8 cellular contexts compared by ENCODE assay signal in genomic region chr10:96287392-96288105, GRCh38. TPM values are rescaled to one million over a fixed set of nuclear protein-coding genes. Genes with fewer than 3 reads are reported as not detected.
DNase-seq lines count a peak whose midpoint lies in the region; ATAC-seq and TF ChIP-seq lines count a peak whose summit lies in the region.

No MANE protein-coding gene starts in this region.

- no peak overlapping the region for H3K27ac Mint-ChIP-seq in activated CD8-positive, alpha-beta T cell treated with anti-CD3 and anti-CD28 coated beads, Interleukin-2, amount 10 ng/mL, durations not matched to agents 7 days and 5 days
- H3K27ac Mint-ChIP-seq in nephron, result peak overlapping the region; percentile 70 to 99 (median 91)

- H3K4me3 ChIP-seq in esophagus muscularis mucosa, result no peak overlapping the region

- intact Hi-C loops in Right ventricle myocardium inferior (cut with DNase I) (no loop called here), esophagus muscularis mucosa (cut with DNase I) (no loop called here)

- peaks cover 3% of the 10 kb centered on the region for H3K27me3 Mint-ChIP-seq in activated CD8-positive, alpha-beta T cell treated with anti-CD3 and anti-CD28 coated beads, Interleukin-2, amount 10 ng/mL, durations not matched to agents 7 days and 5 days (ENCODE audit: low read depth)
- peaks cover 4% of the 10 kb centered on the region for H3K27me3 Mint-ChIP-seq in nephron (ENCODE audit: low read depth)

- peaks cover 14% of the 10 kb centered on the region for H3K4me1 Mint-ChIP-seq in activated CD8-positive, alpha-beta T cell treated with anti-CD3 and anti-CD28 coated beads, Interleukin-2, amount 10 ng/mL, durations not matched to agents 7 days and 5 days (ENCODE audit: low read depth)
- H3K4me1 Mint-ChIP-seq in nephron, result peaks cover 21% of the 10 kb centered on the region

- peak overlapping the region; percentile 12 for H3K4me3 Mint-ChIP-seq in activated CD8-positive, alpha-beta T cell treated with anti-CD3 and anti-CD28 coated beads, Interleukin-2, amount 10 ng/mL, durations not matched to agents 7 days and 5 days
- peak overlapping the region; percentile 5 to 21 (median 19) for H3K4me3 Mint-ChIP-seq in nephron

- no peaks in the 10 kb centered on the region for H3K36me3 ChIP-seq in esophagus muscularis mucosa

- TF ChIP-seq POLR2A in esophagus muscularis mucosa (IDR thresholded peaks at IDR 0.05; ENCODE audit: low read depth), result no peak

- no peaks in the 10 kb centered on the region for H3K9me3 ChIP-seq in esophagus muscularis mucosa

- peaks cover 0 to 13% (median 12%) of the 10 kb centered on the region in 4 donors for H3K4me1 ChIP-seq in esophagus muscularis mucosa

- no peak for TF ChIP-seq EP300 in esophagus muscularis mucosa (IDR thresholded peaks at IDR 0.05)

- H3K27me3 ChIP-seq in esophagus muscularis mucosa, result no peaks in the 10 kb centered on the region

- TF ChIP-seq CTCF in nephron (IDR thresholded peaks at IDR 0.05; ENCODE audit: unreplicated experiment in 3 of 3) (no peak), esophagus muscularis mucosa (IDR thresholded peaks at IDR 0.05) (no peak)

- ATAC-seq in GM19463 (IDR thresholded peaks at IDR 0.05; ENCODE audit: unreplicated experiment) (peak; percentile 56), HG03442 (IDR thresholded peaks at IDR 0.05; ENCODE audit: unreplicated experiment) (peak; percentile 63), Right ventricle myocardium inferior (no peak)
- ATAC-seq in activated CD8-positive, alpha-beta T cell treated with anti-CD3 and anti-CD28 coated beads, Interleukin-2, amount 10 ng/mL, durations not matched to agents 7 days and 5 days, result no peak

- H3K9me3 Mint-ChIP-seq in activated CD8-positive, alpha-beta T cell treated with anti-CD3 and anti-CD28 coated beads, Interleukin-2, amount 10 ng/mL, durations not matched to agents 7 days and 5 days (ENCODE audit: insufficient read depth), result no peaks in the 10 kb centered on the region
- H3K9me3 Mint-ChIP-seq in nephron, result no peaks in the 10 kb centered on the region

- DNase-seq in DMS 273 treated with DMSO at 0.1 percent for 48 hours (lab: John Stamatoyannopoulos, UW) (peak; percentile 25), Right ventricle myocardium inferior (ENCODE audit: missing footprints) (no peak), esophagus muscularis mucosa (ENCODE audit: extremely low spot score) (no peak)
- no peak for DNase-seq in activated CD8-positive, alpha-beta T cell treated with anti-CD3 and anti-CD28 coated beads, Interleukin-2, amount 10 ng/mL, durations not matched to agents 7 days and 5 days
- DNase-seq in activated effector memory CD4-positive, alpha-beta T cell treated with Interleukin-2 at 50 U/mL for 16 hours, result no peak

- POLR2A ChIA-PET in activated CD8-positive, alpha-beta T cell treated with anti-CD3 and anti-CD28 coated beads, Interleukin-2, amount 10 ng/mL, durations not matched to agents 7 days and 5 days (lab: Charles Lee), result interaction anchor here (1.5 kb wide), 1 partner anchor 157 kb away, joined by 5 read pairs; the partner anchor contains the start of gene ZNF518A

- CTCF ChIA-PET in activated CD8-positive, alpha-beta T cell treated with anti-CD3 and anti-CD28 coated beads, Interleukin-2, amount 10 ng/mL, durations not matched to agents 7 days and 5 days (lab: Charles Lee), result interaction anchor here (1.2 to 2.9 kb wide), 4 partner anchors 12 to 271 kb away, joined by 3 to 22 read pairs (median 12); no protein-coding TSS in a partner anchor

- WGBS in esophagus muscularis mucosa, result 20% methylated on average over 6 of the region's 6 CpGs

- no peaks in the 10 kb centered on the region for H3K36me3 Mint-ChIP-seq in activated CD8-positive, alpha-beta T cell treated with anti-CD3 and anti-CD28 coated beads, Interleukin-2, amount 10 ng/mL, durations not matched to agents 7 days and 5 days (ENCODE audit: low read depth)
- H3K36me3 Mint-ChIP-seq in nephron (ENCODE audit: low read depth), result no peaks in the 10 kb centered on the region

- H3K27ac ChIP-seq in esophagus muscularis mucosa (replicated peaks in 1 of 4), result peak overlapping the region in 1 of 4 donors; percentile 32

RNA-seq across cellular contexts. Expression of gene BLNK, which starts 16.2 kb away (rescaled TPM):
- total RNA-seq in activated CD8-positive, alpha-beta T cell treated with anti-CD3 and anti-CD28 coated beads, Interleukin-2, amount 10 ng/mL, durations not matched to agents 7 days and 5 days, result not detected
- total RNA-seq in Right ventricle myocardium inferior (1.4 TPM), esophagus muscularis mucosa (1 to 10 TPM in 2 of 4 donors, under 1 TPM in 2; 0.86 to 5.0 (median 1.1) TPM)

RNA-seq across cellular contexts. Expression of gene DNTT, which starts 16.7 kb away (rescaled TPM):
- not detected for total RNA-seq in activated CD8-positive, alpha-beta T cell treated with anti-CD3 and anti-CD28 coated beads, Interleukin-2, amount 10 ng/mL, durations not matched to agents 7 days and 5 days
- total RNA-seq in Right ventricle myocardium inferior, result not detected
- total RNA-seq in esophagus muscularis mucosa, result not detected

Comparison
In these comparisons a context has a peak if more than half of its experiments do, and no peak if none do; other contexts are left out.
1. ATAC-seq: peak in GM19463 (single experiment) and HG03442 (single experiment); none in activated CD8-positive, alpha-beta T cell treated with anti-CD3 and anti-CD28 coated beads, Interleukin-2, amount 10 ng/mL, durations not matched to agents 7 days and 5 days (single experiment) and Right ventricle myocardium inferior (single experiment).